Comparison of ENCODE assay signal across 8 cellular contexts in the genomic region with DNA sequence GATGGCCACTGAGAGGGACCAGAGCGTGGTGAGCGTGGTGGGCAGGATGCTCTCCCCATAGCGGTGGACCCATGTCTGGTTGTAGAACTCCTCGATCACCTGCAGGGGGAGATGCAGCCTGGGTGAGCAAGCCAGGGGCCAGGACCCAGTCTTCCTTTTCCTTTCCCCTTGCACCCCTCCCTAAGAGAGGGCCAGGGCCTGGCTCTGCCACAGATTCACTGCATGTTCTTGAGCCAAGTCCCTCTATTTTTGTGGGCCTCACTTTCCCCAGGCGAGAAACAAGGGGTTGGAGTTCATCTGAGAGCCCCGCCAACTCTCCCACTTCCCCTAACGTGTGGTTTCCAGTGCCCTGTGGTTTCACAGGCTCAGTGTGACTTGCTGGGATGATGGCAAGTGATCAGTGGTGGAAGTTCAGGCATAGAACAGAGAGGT. TPM values are rescaled to one million over a fixed set of nuclear protein-coding genes. Genes with fewer than 3 reads are reported as not detected.
DNase-seq lines count a peak whose midpoint lies in the region; TF ChIP-seq lines count a peak whose summit lies in the region.

No MANE protein-coding gene starts in this region.

- H3K18ac ChIP-seq in trophoblast cell (ENCODE audit: low read length): peak overlapping the region; percentile 65

- H3K4me2 ChIP-seq in trophoblast cell (ENCODE audit: low read length): no peak overlapping the region

- H3K4me1 ChIP-seq in trophoblast cell (ENCODE audit: control insufficient read depth in 1 of 2, insufficient read depth in 2 of 2, low read length in 2 of 2): peaks cover 37 to 44% of the 10 kb centered on the region in 2 experiments

- peak overlapping the region; percentile 34 for H2BK12ac ChIP-seq in trophoblast cell (ENCODE audit: low read length)

- no peak overlapping the region for H3K9ac ChIP-seq in trophoblast cell (ENCODE audit: low read length)

- peaks cover 19% of the 10 kb centered on the region for H3K79me1 ChIP-seq in trophoblast cell (ENCODE audit: low read length)

- H3K9me3 Mint-ChIP-seq in activated T-cell treated with anti-CD3 and anti-CD28 coated beads, Interleukin-2, amount 50 U/mL, for 24 hours: no peaks in the 10 kb centered on the region

- peak overlapping the region; percentile 2 for H3K27ac ChIP-seq in trophoblast cell (ENCODE audit: low read depth, low read length)

- H3K4ac ChIP-seq in trophoblast cell (ENCODE audit: low read depth, low read length): no peak overlapping the region

- no CpG with 5 or more reads among the region's 7 CpGs for WGBS in trophoblast cell (ENCODE audit: extremely low coverage, insufficient coverage, insufficient read length)

- peak overlapping the region; percentile 50 for H2BK120ac ChIP-seq in trophoblast cell (ENCODE audit: insufficient read depth, low read length, poor library complexity)

- peak overlapping the region; percentile 32 for H3K14ac ChIP-seq in trophoblast cell (ENCODE audit: low read length)

- peak overlapping the region; percentile 59 for H2AK5ac ChIP-seq in trophoblast cell (ENCODE audit: low read length)

- no peak overlapping the region for H4K12ac ChIP-seq in trophoblast cell (ENCODE audit: low read depth, low read length)

- H3K4me3 Mint-ChIP-seq in activated T-cell treated with anti-CD3 and anti-CD28 coated beads, Interleukin-2, amount 50 U/mL, for 24 hours: peak overlapping the region; percentile 65

- H4K8ac ChIP-seq in trophoblast cell (ENCODE audit: low read depth, low read length): peak overlapping the region; percentile 39

- peaks cover 91 to 93% of the 10 kb centered on the region in 2 experiments for H3K36me3 ChIP-seq in trophoblast cell (ENCODE audit: control insufficient read depth in 1 of 2, insufficient read depth in 2 of 2, low read length in 2 of 2)

- H4K91ac ChIP-seq in trophoblast cell (ENCODE audit: low read depth, low read length): peak overlapping the region; percentile 57

- peaks cover 2% of the 10 kb centered on the region for H3K9me3 ChIP-seq in trophoblast cell (ENCODE audit: insufficient read depth, low read depth, low read length)

- H3K4me3 ChIP-seq in AG10803 (ENCODE audit: low read length) (no peak overlapping the region), fibroblast of pulmonary artery (replicated peaks; ENCODE audit: low read depth, low read length) (no peak overlapping the region), trophoblast cell (ENCODE audit: low read depth, low read length) (no peak overlapping the region)

- peak overlapping the region; percentile 97 for H3K27ac Mint-ChIP-seq in activated T-cell treated with anti-CD3 and anti-CD28 coated beads, Interleukin-2, amount 50 U/mL, for 24 hours

- H2BK5ac ChIP-seq in trophoblast cell (ENCODE audit: low read depth, low read length, poor library complexity): no peak overlapping the region

- in situ Hi-C loops in GM13977 (cut with MboI; ENCODE audit: low pct_unique_long_range_greater_than_20kb, low sequenced_read_pairs, unreplicated experiment): no loop called here

- H3K4me1 Mint-ChIP-seq in activated T-cell treated with anti-CD3 and anti-CD28 coated beads, Interleukin-2, amount 50 U/mL, for 24 hours (ENCODE audit: low read depth): peaks cover 69% of the 10 kb centered on the region

- no peaks in the 10 kb centered on the region for H3K27me3 Mint-ChIP-seq in activated T-cell treated with anti-CD3 and anti-CD28 coated beads, Interleukin-2, amount 50 U/mL, for 24 hours

- peak; percentile 37 for DNase-seq in AG10803 (ENCODE audit: low read depth)
- DNase-seq in GM13977 (ENCODE audit: low spot score): peak; percentile 74
- peak; percentile 81 for DNase-seq in NOMO-1 treated with DMSO at 0.1 percent for 48 hours (lab: John Stamatoyannopoulos, UW; ENCODE audit: unreplicated experiment)
- DNase-seq in activated T-cell treated with anti-CD3 and anti-CD28 coated beads, Interleukin-2, amount 50 U/mL, for 24 hours: peak; percentile 66
- DNase-seq in fibroblast of pulmonary artery (ENCODE audit: low read depth): peak; percentile 52
- DNase-seq in trophoblast cell: peak in 1 of 2 donors; percentile 61
- no peak for DNase-seq in putamen (ENCODE audit: low spot score)
- DNase-seq in T1000 (lab: John Stamatoyannopoulos, UW): no peak

- H3K79me2 ChIP-seq in trophoblast cell (ENCODE audit: control insufficient read depth, insufficient read depth, low read length, poor library complexity): peaks cover 11% of the 10 kb centered on the region

- H3K27me3 ChIP-seq in trophoblast cell (ENCODE audit: insufficient read depth, low read length): no peaks in the 10 kb centered on the region

- TF ChIP-seq CTCF in AG10803 (conservative IDR thresholded peaks at IDR 0.05; ENCODE audit: low read length) (peak; percentile 56), GM13977 (IDR thresholded peaks at IDR 0.05; ENCODE audit: extremely low read depth, insufficient read depth, missing control alignments) (peak; percentile 59), fibroblast of pulmonary artery (IDR thresholded peaks at IDR 0.05; ENCODE audit: low read length, missing control alignments) (peak; percentile 57)

- H2AFZ ChIP-seq in trophoblast cell (ENCODE audit: insufficient read depth, low read length, poor library complexity): no peak overlapping the region

- H3K23ac ChIP-seq in trophoblast cell (ENCODE audit: low read length): no peak overlapping the region

- peaks cover 98% of the 10 kb centered on the region for H3K36me3 Mint-ChIP-seq in activated T-cell treated with anti-CD3 and anti-CD28 coated beads, Interleukin-2, amount 50 U/mL, for 24 hours (ENCODE audit: low read depth)

RNA-seq across cellular contexts. Expression of a gene that starts 27.5 kb away (rescaled TPM):
- polyA plus RNA-seq in trophoblast cell (2013): 1,633 and 1,681 TPM in 2 replicates

Comparison
In these comparisons a context has a peak if more than half of its experiments do, and no peak if none do; other contexts are left out.
1. DNase-seq: peak in AG10803 (single experiment), GM13977 (single experiment), NOMO-1 treated with DMSO at 0.1 percent for 48 hours (single experiment), activated T-cell treated with anti-CD3 and anti-CD28 coated beads, Interleukin-2, amount 50 U/mL, for 24 hours (single experiment) and fibroblast of pulmonary artery (single experiment); none in putamen (single experiment) and T1000 (single experiment).
2. Peak in every context shown above with its lines, with median percentiles within 50 percentile points of each other: CTCF ChIP-seq.